1 cellular context compared by ENCODE assay signal in genomic region chr17:973053-973452, GRCh38.
TF ChIP-seq lines count a peak whose summit lies in the region.

No MANE protein-coding gene starts in this region.

TF ChIP-seq in HCT116, 20 proteins besides CTCF, POLR2A, EP300 and RAD21:
- TF ChIP-seq POLR2AphosphoS5 (IDR thresholded peaks at IDR 0.05; ENCODE audit: low read depth, low read length) (no peak), ZBTB33 (IDR thresholded peaks at IDR 0.05; ENCODE audit: extremely low read depth, insufficient replicate concordance, low read length) (no peak), FOSL1 (IDR thresholded peaks at IDR 0.05; ENCODE audit: low read depth) (peak; percentile 6; the same call in 1 of the 2 replicates), SP1 (IDR thresholded peaks at IDR 0.05; ENCODE audit: low read depth) (peak; percentile 28; the same call in 1 of the 2 replicates), CBX3 (IDR thresholded peaks at IDR 0.05; ENCODE audit: low read depth) (peak; percentile 23; the same call in 1 of the 2 replicates), EZH2 (IDR thresholded peaks at IDR 0.05) (no peak)
TF ChIP-seq in HCT116: peak in this region for 3.
